In the genomic region with DNA sequence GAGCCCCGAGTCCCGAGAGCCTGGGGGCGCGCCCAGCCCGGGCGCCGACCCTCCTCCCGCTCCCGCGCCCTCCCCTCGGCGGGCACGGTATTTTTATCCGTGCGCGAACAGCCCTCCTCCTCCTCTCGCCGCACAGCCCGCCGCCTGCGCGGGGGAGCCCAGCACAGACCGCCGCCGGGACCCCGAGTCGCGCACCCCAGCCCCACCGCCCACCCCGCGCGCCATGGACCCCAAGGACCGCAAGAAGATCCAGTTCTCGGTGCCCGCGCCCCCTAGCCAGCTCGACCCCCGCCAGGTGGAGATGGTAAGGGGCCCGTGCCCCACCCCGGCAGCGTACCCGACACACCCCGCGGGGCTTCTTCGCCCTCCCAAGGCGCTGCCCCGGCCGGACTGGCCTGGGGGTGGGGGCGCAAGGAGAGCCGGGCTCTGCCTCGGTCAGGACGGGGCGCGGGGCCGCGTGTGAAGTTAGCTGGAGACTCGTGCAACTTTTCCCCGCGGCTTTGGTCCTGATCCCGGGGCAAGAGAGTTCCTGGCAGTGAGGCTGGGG, we compare ENCODE assay signal across 11 cellular contexts. TPM values are rescaled to one million over a fixed set of nuclear protein-coding genes. Genes with fewer than 3 reads are reported as not detected.
DNase-seq lines count a peak whose midpoint lies in the region; ATAC-seq and TF ChIP-seq lines count a peak whose summit lies in the region.
"Had no signal": no experiment of that assay in that cellular context is flagged by ENCODE, and none has a peak within 500 bp of the region (broad histone marks: within the 10 kb centered on the region; RNA-seq: fewer than 3 reads in every experiment).

No MANE protein-coding gene starts in this region.

- intact Hi-C loops in heart left ventricle (cut with DNase I), result loop anchor here in 3 of 10 donors (10.0 kb wide), 4 partner anchors 48 to 358 kb away; a partner anchor contains a TSS
- intact Hi-C loops in left ventricle myocardium superior (cut with micrococcal nuclease), result no loop called here

- no peak for DNase-seq in heart left ventricle
- DNase-seq in left ventricle myocardium superior, result no peak
- peak; percentile 78 for DNase-seq in endodermal cell
- DNase-seq in NCI-H1436 (lab: John Stamatoyannopoulos, UW), result no peak
- no peak for DNase-seq in stimulated activated naive CD8-positive, alpha-beta T cell treated with anti-CD3 and anti-CD28 coated beads, Interleukin-15, amount 100 ng/mL, for 72 hours
- DNase-seq: AML-193, glutamatergic neuron had no signal

- WGBS in heart left ventricle, 4 donors, result 0 to 4% (median 2%) methylated on average over 6 to 60 of the region's 60 CpGs
- 0 to 1% methylated on average over 2 to 58 of the region's 60 CpGs for WGBS in endodermal cell (ENCODE audit: insufficient coverage in 1 of 2, insufficient read length in 1 of 2), 2 experiments
- WGBS in urinary bladder, result 3% methylated on average over 60 of the region's 60 CpGs

- peaks cover 52% of the 10 kb centered on the region for H3K27me3 Mint-ChIP-seq in endodermal cell (ENCODE audit: insufficient read depth)
- H3K27me3 Mint-ChIP-seq in nephron (ENCODE audit: low read depth), result peaks cover 77% of the 10 kb centered on the region
- H3K27me3 Mint-ChIP-seq in stimulated activated naive CD8-positive, alpha-beta T cell treated with anti-CD3 and anti-CD28 coated beads, Interleukin-15, amount 100 ng/mL, for 72 hours, result peaks cover 73% of the 10 kb centered on the region

- H3K9ac ChIP-seq in endodermal cell (ENCODE audit: extremely low read depth, low read length, poor library complexity, severe bottlenecking), result no peak overlapping the region

- peaks cover 0 to 20% (median 12%) of the 10 kb centered on the region in 12 donors for H3K4me1 ChIP-seq in heart left ventricle
- H3K4me1 ChIP-seq in endodermal cell (ENCODE audit: control insufficient read depth, insufficient read depth, low read length), result peaks cover 10% of the 10 kb centered on the region
- no peaks in the 10 kb centered on the region for H3K4me1 ChIP-seq in urinary bladder (ENCODE audit: insufficient read depth)

- H3K36me3 ChIP-seq in heart left ventricle, result no peaks in the 10 kb centered on the region
- no peaks in the 10 kb centered on the region for H3K36me3 ChIP-seq in endodermal cell (ENCODE audit: control insufficient read depth, insufficient read depth, low read length)
- H3K36me3 ChIP-seq in urinary bladder (ENCODE audit: insufficient read depth), result no peaks in the 10 kb centered on the region

- H3K9me3 Mint-ChIP-seq in endodermal cell (no peaks in the 10 kb centered on the region), nephron (no peaks in the 10 kb centered on the region)
- no peaks in the 10 kb centered on the region for H3K9me3 Mint-ChIP-seq in stimulated activated naive CD8-positive, alpha-beta T cell treated with anti-CD3 and anti-CD28 coated beads, Interleukin-15, amount 100 ng/mL, for 72 hours

- no peak overlapping the region for H3K27ac Mint-ChIP-seq in endodermal cell
- H3K27ac Mint-ChIP-seq in nephron, result no peak overlapping the region
- no peak overlapping the region for H3K27ac Mint-ChIP-seq in stimulated activated naive CD8-positive, alpha-beta T cell treated with anti-CD3 and anti-CD28 coated beads, Interleukin-15, amount 100 ng/mL, for 72 hours

- peak overlapping the region; percentile 61 for H3K4me3 Mint-ChIP-seq in endodermal cell
- H3K4me3 Mint-ChIP-seq in nephron, result peak overlapping the region; percentile 71 to 83 (median 80)
- peak overlapping the region in 1 of 2 donors; percentile 66 for H3K4me3 Mint-ChIP-seq in stimulated activated naive CD8-positive, alpha-beta T cell treated with anti-CD3 and anti-CD28 coated beads, Interleukin-15, amount 100 ng/mL, for 72 hours

- H3K27ac ChIP-seq in heart left ventricle (peak overlapping the region in 1 of 12 donors; percentile 17), endodermal cell (ENCODE audit: low read depth, low read length) (no peak overlapping the region), urinary bladder (ENCODE audit: low read depth) (no peak overlapping the region)

- H3K4me3 ChIP-seq in heart left ventricle, result peak overlapping the region in 11 of 12 donors; percentile 16 to 52 (median 37)
- H3K4me3 ChIP-seq in endodermal cell (ENCODE audit: low read length), result peak overlapping the region; percentile 81
- H3K4me3 ChIP-seq in urinary bladder (ENCODE audit: low read depth, low read length), result peak overlapping the region; percentile 31

- H3K27me3 ChIP-seq in heart left ventricle (peaks cover 8 to 56% (median 32%) of the 10 kb centered on the region in 9 donors), endodermal cell (ENCODE audit: control insufficient read depth, insufficient read depth, low read length, poor library complexity, severe bottlenecking) (peaks cover 43% of the 10 kb centered on the region)

- no peak for TF ChIP-seq CTCF in heart left ventricle (IDR thresholded peaks at IDR 0.05)
- TF ChIP-seq CTCF in endodermal cell (conservative IDR thresholded peaks at IDR 0.05), result no peak
- TF ChIP-seq CTCF in nephron (IDR thresholded peaks at IDR 0.05; ENCODE audit: unreplicated experiment in 3 of 3), result no peak

- no peaks in the 10 kb centered on the region for H3K9me3 ChIP-seq in heart left ventricle
- H3K9me3 ChIP-seq in endodermal cell (ENCODE audit: control insufficient read depth, low read length), result no peaks in the 10 kb centered on the region

- ATAC-seq in heart left ventricle (no peak), left ventricle myocardium superior (no peak), GM21619 (IDR thresholded peaks at IDR 0.05; ENCODE audit: unreplicated experiment) (no peak)
- no peak for ATAC-seq in stimulated activated naive CD8-positive, alpha-beta T cell treated with anti-CD3 and anti-CD28 coated beads, Interleukin-15, amount 100 ng/mL, for 72 hours

- no peaks in the 10 kb centered on the region for H3K36me3 Mint-ChIP-seq in endodermal cell (ENCODE audit: low read depth)
- no peaks in the 10 kb centered on the region for H3K36me3 Mint-ChIP-seq in nephron (ENCODE audit: low read depth)

- H3K4me1 Mint-ChIP-seq in endodermal cell, result peaks cover 26% of the 10 kb centered on the region
- peaks cover 29% of the 10 kb centered on the region for H3K4me1 Mint-ChIP-seq in nephron
- peaks cover 38% of the 10 kb centered on the region for H3K4me1 Mint-ChIP-seq in stimulated activated naive CD8-positive, alpha-beta T cell treated with anti-CD3 and anti-CD28 coated beads, Interleukin-15, amount 100 ng/mL, for 72 hours

- no peak for TF ChIP-seq POLR2A in heart left ventricle (IDR thresholded peaks at IDR 0.05)

RNA-seq across cellular contexts. Expression of a gene that starts 0.5 kb away (rescaled TPM):
- total RNA-seq in heart left ventricle, result 1 to 10 TPM in 4 of 9 donors, under 1 TPM in 4, not detected in 1; 0.54 to 5.8 (median 0.88) TPM
- 1 to 10 TPM in 1 of 2 donors, under 1 TPM in 1; 0.61 to 2.5 TPM for polyA plus RNA-seq in heart left ventricle
- total RNA-seq in left ventricle myocardium superior, result 0.55 TPM
- 1 to 10 TPM; 1.0 to 2.1 TPM for total RNA-seq in endodermal cell
- 0.46 TPM for polyA plus RNA-seq in endodermal cell (2013, experiment 1 of 2)
- not detected for polyA plus RNA-seq in endodermal cell (2013, experiment 2 of 2)
- total RNA-seq in urinary bladder, result 5.1 TPM
- 17.1 TPM for polyA plus RNA-seq in urinary bladder
- total RNA-seq: T-helper 1 cell treated with Interleukin-12 subunit alpha and Interleukin-12 subunit beta and Interleukin-4 antibody, amounts not matched to agents 30 ng/mL and 1 ng/mL, for 36 hours had no signal

RNA-seq across cellular contexts. Expression of a gene that starts 9.7 kb away (rescaled TPM):
- total RNA-seq in heart left ventricle (10 to 100 TPM; 14.1 to 36.5 (median 19.3) TPM), left ventricle myocardium superior (18.7 TPM), endodermal cell (10 to 100 TPM; 60.3 to 60.5 TPM), urinary bladder (18.2 TPM)
- polyA plus RNA-seq in heart left ventricle (10 to 100 TPM; 24.2 to 57.2 TPM), urinary bladder (69.4 TPM)
- 52.0 TPM for polyA plus RNA-seq in endodermal cell (2013, experiment 1 of 2)
- 54.0 TPM for polyA plus RNA-seq in endodermal cell (2013, experiment 2 of 2)

RNA-seq across cellular contexts. Expression of a gene that starts 19.5 kb away (rescaled TPM):
- total RNA-seq in heart left ventricle (not detected), left ventricle myocardium superior (not detected), endodermal cell (not detected), urinary bladder (not detected)
- polyA plus RNA-seq in heart left ventricle (not detected), urinary bladder (not detected)
- polyA plus RNA-seq in endodermal cell (2013, experiment 1 of 2), result not detected
- not detected for polyA plus RNA-seq in endodermal cell (2013, experiment 2 of 2)
- total RNA-seq: T-helper 1 cell treated with Interleukin-12 subunit alpha and Interleukin-12 subunit beta and Interleukin-4 antibody, amounts not matched to agents 30 ng/mL and 1 ng/mL, for 36 hours had no signal

RNA-seq across cellular contexts. Expression of a gene that starts 37.9 kb away (rescaled TPM):
- 1,000 to 10,000 TPM; 2,428 to 9,343 (median 4,137) TPM for total RNA-seq in heart left ventricle
- polyA plus RNA-seq in heart left ventricle, result 1,000 to 10,000 TPM; 2,028 to 5,784 TPM
- 4,965 TPM for total RNA-seq in left ventricle myocardium superior
- 1 to 10 TPM; 1.5 to 1.9 TPM for total RNA-seq in endodermal cell
- polyA plus RNA-seq in endodermal cell (2013, experiment 1 of 2), result 2.5 TPM
- polyA plus RNA-seq in endodermal cell (2013, experiment 2 of 2), result 2.1 TPM
- 3.3 TPM for total RNA-seq in urinary bladder
- polyA plus RNA-seq in urinary bladder, result 0.73 TPM

RNA-seq across cellular contexts. Expression of a gene that starts 41.0 kb away (rescaled TPM):
- total RNA-seq in heart left ventricle (1 to 10 TPM; 2.4 to 7.9 (median 6.0) TPM), left ventricle myocardium superior (5.8 TPM), endodermal cell (1 to 10 TPM in 1 of 2 donors, under 1 TPM in 1; 0.55 to 1.0 TPM), urinary bladder (not detected)
- polyA plus RNA-seq in heart left ventricle (10 to 100 TPM; 13.0 to 15.6 TPM), urinary bladder (9.3 TPM)
- 0.71 TPM for polyA plus RNA-seq in endodermal cell (2013, experiment 1 of 2)
- 0.37 TPM for polyA plus RNA-seq in endodermal cell (2013, experiment 2 of 2)
- total RNA-seq: T-helper 1 cell treated with Interleukin-12 subunit alpha and Interleukin-12 subunit beta and Interleukin-4 antibody, amounts not matched to agents 30 ng/mL and 1 ng/mL, for 36 hours had no signal

Comparison
In these comparisons a context has a peak if more than half of its experiments do, and no peak if none do; other contexts are left out.
1. H3K4me3 ChIP-seq: peak in every context shown above with its lines; median percentile 81 in endodermal cell; 37 in heart left ventricle; 31 in urinary bladder.